Comparison of ENCODE assay signal across 9 cellular contexts in the genomic region with DNA sequence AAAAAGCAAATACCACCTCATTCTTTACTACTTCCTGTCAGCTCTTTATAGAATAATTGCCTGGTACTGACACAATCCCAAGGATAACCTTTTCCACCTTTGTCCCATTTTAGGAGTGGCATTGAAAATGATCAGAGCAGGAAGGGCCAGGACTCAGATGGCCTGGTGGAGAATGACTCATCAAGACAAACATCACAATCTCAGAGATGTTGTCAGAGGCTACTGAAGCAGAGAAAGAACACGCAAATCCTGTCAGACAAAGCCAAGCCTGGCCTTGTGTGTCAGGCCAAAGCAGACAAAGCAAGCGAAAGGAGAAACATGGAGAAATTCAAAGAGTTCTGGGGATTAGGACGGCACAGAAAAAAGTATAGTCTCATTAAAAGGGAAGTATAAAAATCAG. TPM values are rescaled to one million over a fixed set of nuclear protein-coding genes. Genes with fewer than 3 reads are reported as not detected.
DNase-seq lines count a peak whose midpoint lies in the region; ATAC-seq and TF ChIP-seq lines count a peak whose summit lies in the region.
"Had no signal": no experiment of that assay in that cellular context is flagged by ENCODE, and none has a peak within 500 bp of the region (broad histone marks: within the 10 kb centered on the region; RNA-seq: fewer than 3 reads in every experiment).

No MANE protein-coding gene starts in this region.

- H3K4me1 Mint-ChIP-seq in T-cell = peaks cover 0 to 5% (median 0%) of the 10 kb centered on the region in 3 donors

- H3K4me1 ChIP-seq in body of pancreas = peaks cover 5% of the 10 kb centered on the region

- H3K36me3 Mint-ChIP-seq in T-cell = peaks cover 56% of the 10 kb centered on the region

- no peak for TF ChIP-seq POLR2A in body of pancreas (IDR thresholded peaks at IDR 0.05)

- H3K27me3 ChIP-seq in body of pancreas = no peaks in the 10 kb centered on the region

- H3K9me3 ChIP-seq in body of pancreas = no peaks in the 10 kb centered on the region

- WGBS in body of pancreas, 2 donors = 68 to 73% methylated on average over 3 of the region's 3 CpGs

- intact Hi-C loops in body of pancreas (cut with DNase I) = no loop called here

- H3K36me3 ChIP-seq in body of pancreas (replicated peaks in 1 of 2; ENCODE audit: insufficient read depth in 1 of 2, low read depth in 2 of 2) = peaks cover 0 to 2% of the 10 kb centered on the region in 2 donors

- H3K4me3 ChIP-seq in AG04449 (ENCODE audit: low read depth, low read length) (no peak overlapping the region), body of pancreas (no peak overlapping the region)
- H3K4me3 ChIP-seq: skin epidermis had no signal

- no peaks in the 10 kb centered on the region for H3K9me3 Mint-ChIP-seq in T-cell

- no peak overlapping the region for H3K4me3 Mint-ChIP-seq in T-cell

- CTCF ChIA-PET in AG04449 (lab: Yijun Ruan, JAX) (no interaction called here), T-cell (lab: Charles Lee) (no interaction called here)

- peak overlapping the region in 1 of 2 donors; percentile 56 for H3K27ac Mint-ChIP-seq in T-cell

- ATAC-seq in body of pancreas = peak; percentile 47
- ATAC-seq in T-cell (replicated peaks in 1 of 4) = no peak

- no peak for TF ChIP-seq CTCF in AG04449 (IDR thresholded peaks at IDR 0.05; ENCODE audit: insufficient read depth, low read length, missing control alignments)
- TF ChIP-seq CTCF in body of pancreas (IDR thresholded peaks at IDR 0.05) = no peak

- H3K27ac ChIP-seq in body of pancreas = peak overlapping the region in 2 of 4 donors; percentile 6 to 43
- no peak overlapping the region for H3K27ac ChIP-seq in substantia nigra (ENCODE audit: low read depth, low read length, poor library complexity, severe bottlenecking)

- DNase-seq in AG04449 (ENCODE audit: low read depth, low spot score) (peak; percentile 17), HuH-7 (ENCODE audit: low spot score) (peak; percentile 53), body of pancreas (peak in 1 of 4 donors; percentile 40), left kidney (ENCODE audit: low read depth, low spot score) (peak; percentile 49), NCI-H2107 treated with DMSO at 0.1 percent for 48 hours (lab: John Stamatoyannopoulos, UW; ENCODE audit: unreplicated experiment) (no peak), NCI-H187 treated with DMSO at 0.1 percent for 48 hours (lab: John Stamatoyannopoulos, UW) (no peak), substantia nigra (lab: John Stamatoyannopoulos, UW) (no peak), T-cell (no peak)

- POLR2A ChIA-PET in AG04449 (lab: Yijun Ruan, JAX) = no interaction called here
- POLR2A ChIA-PET in T-cell (lab: Charles Lee) = no interaction called here

- no peaks in the 10 kb centered on the region for H3K27me3 Mint-ChIP-seq in T-cell

RNA-seq across cellular contexts. Expression of gene NSUN6, which starts 40.9 kb away (rescaled TPM):
- total RNA-seq in body of pancreas (10 to 100 TPM; 19.5 to 21.4 TPM), T-cell (10 to 100 TPM; 24.6 to 34.5 (median 32.4) TPM)

RNA-seq across cellular contexts. Expression of gene ARL5B, which starts 48.7 kb away (rescaled TPM):
- 10 to 100 TPM in 1 of 2 donors, 1 to 10 TPM in 1; 8.6 to 13.8 TPM for total RNA-seq in body of pancreas
- 10 to 100 TPM in 3 of 5 donors, 1 to 10 TPM in 2; 9.7 to 14.9 (median 10.4) TPM for total RNA-seq in T-cell

Comparison
In these comparisons a context has a peak if more than half of its experiments do, and no peak if none do; other contexts are left out.
1. DNase-seq: peak in AG04449 (single experiment), HuH-7 (single experiment) and left kidney (single experiment); none in NCI-H2107 treated with DMSO at 0.1 percent for 48 hours (single experiment), NCI-H187 treated with DMSO at 0.1 percent for 48 hours (single experiment), substantia nigra (0 of 49) and T-cell (0 of 34).